18 cellular contexts compared by ENCODE assay signal in genomic region chr21:35178812-35179211, GRCh38.
DNase-seq lines count a peak whose midpoint lies in the region; ATAC-seq and TF ChIP-seq lines count a peak whose summit lies in the region.
"Had no signal": no experiment of that assay in that cellular context is flagged by ENCODE, and none has a peak within 500 bp of the region (broad histone marks: within the 10 kb centered on the region; RNA-seq: fewer than 3 reads in every experiment).

No MANE protein-coding gene starts in this region.

- no peak overlapping the region for H3K27ac ChIP-seq in Panc1 (ENCODE audit: low read length)
- H3K27ac ChIP-seq: pancreas, vagina had no signal

- H3K9me3 Mint-ChIP-seq in activated T-cell treated with anti-CD3 and anti-CD28 coated beads, Interleukin-2, amount 50 U/mL, for 4 hours, result peaks cover 8% of the 10 kb centered on the region
- H3K9me3 Mint-ChIP-seq in stimulated activated memory B cell treated with anti-CD40 and anti-IgM and Interleukin-4, amounts not matched to agents 10 μg/mL and 1 μg/mL and 100 μg/mL, for 72 hours, result peaks cover 16% of the 10 kb centered on the region

- ATAC-seq in activated T-cell treated with anti-CD3 and anti-CD28 coated beads, Interleukin-2, amount 50 U/mL, for 4 hours, result peak; percentile 92 to 95
- ATAC-seq in Panc1 (no peak), left cardiac atrium (no peak)
- ATAC-seq in stimulated activated memory B cell treated with anti-CD40 and anti-IgM and Interleukin-4, amounts not matched to agents 10 μg/mL and 1 μg/mL and 100 μg/mL, for 72 hours, result peak; percentile 67
- ATAC-seq: GM23338, pancreas had no signal

- in situ Hi-C loops in Panc1 (cut with HindIII; ENCODE audit: low pct_unique_long_range_greater_than_20kb, low sequenced_read_pairs), result no loop called here

- H3K36me3 Mint-ChIP-seq in activated T-cell treated with anti-CD3 and anti-CD28 coated beads, Interleukin-2, amount 50 U/mL, for 4 hours (ENCODE audit: insufficient read depth), result no peaks in the 10 kb centered on the region
- no peaks in the 10 kb centered on the region for H3K36me3 Mint-ChIP-seq in stimulated activated memory B cell treated with anti-CD40 and anti-IgM and Interleukin-4, amounts not matched to agents 10 μg/mL and 1 μg/mL and 100 μg/mL, for 72 hours

- intact Hi-C loops in Panc1 (cut with micrococcal nuclease; ENCODE audit: unreplicated experiment), result no loop called here
- intact Hi-C loops in left cardiac atrium (cut with DNase I), result no loop called here

- H3K4me1 Mint-ChIP-seq in activated T-cell treated with anti-CD3 and anti-CD28 coated beads, Interleukin-2, amount 50 U/mL, for 4 hours (ENCODE audit: low read depth), result peaks cover 11% of the 10 kb centered on the region
- peaks cover 10% of the 10 kb centered on the region for H3K4me1 Mint-ChIP-seq in stimulated activated memory B cell treated with anti-CD40 and anti-IgM and Interleukin-4, amounts not matched to agents 10 μg/mL and 1 μg/mL and 100 μg/mL, for 72 hours
- H3K4me1 Mint-ChIP-seq: GM23338 had no signal

- H3K27me3 ChIP-seq in Panc1 (ENCODE audit: control insufficient read depth, insufficient read depth, low read length), result no peaks in the 10 kb centered on the region
- H3K27me3 ChIP-seq: pancreas, vagina had no signal

- DNase-seq in activated T-cell treated with anti-CD3 and anti-CD28 coated beads, Interleukin-2, amount 50 U/mL, for 4 hours, result no peak
- no peak for DNase-seq in activated T-cell treated with anti-CD3 and anti-CD28 coated beads for 4 hours
- peak; percentile 32 for DNase-seq in Panc1 (ENCODE audit: low read depth, low spot score)
- DNase-seq in epithelial cell of esophagus (ENCODE audit: low read depth), result peak; percentile 81
- DNase-seq in HuH-7 (ENCODE audit: low spot score), result no peak
- no peak for DNase-seq in left cardiac atrium
- no peak for DNase-seq in Kasumi-1 (lab: John Stamatoyannopoulos, UW)
- DNase-seq: activated effector memory CD4-positive, alpha-beta T cell treated with Interleukin-2 at 50 U/mL for 16 hours; cerebellar nuclear complex; DMS79; NCI-H1105; NCI-H510A treated with DMSO at 0.1 percent for 48 hours; pancreas; Right ventricle myocardium superior; stimulated activated CD8-positive, alpha-beta memory T cell treated with anti-CD3 and anti-CD28 coated beads, Interleukin-4, amount 100 ng/mL, for 48 hours had no signal

- no peaks in the 10 kb centered on the region for H3K9me3 ChIP-seq in Panc1 (ENCODE audit: control insufficient read depth, insufficient read depth, low read depth, low read length)
- H3K9me3 ChIP-seq: pancreas, vagina had no signal

- H3K36me3 ChIP-seq in Panc1 (ENCODE audit: control insufficient read depth, insufficient read depth, low read length), result no peaks in the 10 kb centered on the region
- H3K36me3 ChIP-seq: pancreas, vagina had no signal

- peaks cover 6% of the 10 kb centered on the region for H3K27me3 Mint-ChIP-seq in activated T-cell treated with anti-CD3 and anti-CD28 coated beads, Interleukin-2, amount 50 U/mL, for 4 hours (ENCODE audit: low read depth)
- no peaks in the 10 kb centered on the region for H3K27me3 Mint-ChIP-seq in stimulated activated memory B cell treated with anti-CD40 and anti-IgM and Interleukin-4, amounts not matched to agents 10 μg/mL and 1 μg/mL and 100 μg/mL, for 72 hours

- H3K4me3 Mint-ChIP-seq in activated T-cell treated with anti-CD3 and anti-CD28 coated beads, Interleukin-2, amount 50 U/mL, for 4 hours, result no peak overlapping the region
- no peak overlapping the region for H3K4me3 Mint-ChIP-seq in stimulated activated memory B cell treated with anti-CD40 and anti-IgM and Interleukin-4, amounts not matched to agents 10 μg/mL and 1 μg/mL and 100 μg/mL, for 72 hours
- H3K4me3 Mint-ChIP-seq: GM23338 had no signal

- TF ChIP-seq CTCF in Panc1 (IDR thresholded peaks at IDR 0.05) (no peak), epithelial cell of esophagus (IDR thresholded peaks at IDR 0.05; ENCODE audit: insufficient read depth, low read depth, low read length, missing control alignments) (no peak)

- POLR2A ChIA-PET in Panc1 (lab: Charles Lee), result no interaction called here

- H3K27ac Mint-ChIP-seq in stimulated activated memory B cell treated with anti-CD40 and anti-IgM and Interleukin-4, amounts not matched to agents 10 μg/mL and 1 μg/mL and 100 μg/mL, for 72 hours, result peak overlapping the region; percentile 54
- H3K27ac Mint-ChIP-seq: GM23338 had no signal

- CTCF ChIA-PET in Panc1 (lab: Charles Lee), result no interaction called here

- H3K4me3 ChIP-seq in Panc1 (ENCODE audit: low read depth in 2 of 2, low read length in 2 of 2) (no peak overlapping the region), epithelial cell of esophagus (ENCODE audit: low read length) (no peak overlapping the region)
- H3K4me3 ChIP-seq: GM23338, pancreas, vagina had no signal

- no TSS peak for BruUV-seq in Panc1 (replicated peaks; lab: Mats Ljungman, UMichigan)

- no peaks in the 10 kb centered on the region for H3K4me1 ChIP-seq in Panc1 (ENCODE audit: control insufficient read depth, insufficient read depth, low read length)
- H3K4me1 ChIP-seq: pancreas, vagina had no signal

Comparison
In these comparisons a context has a peak if more than half of its experiments do, and no peak if none do; other contexts are left out.
1. ATAC-seq: peak in activated T-cell treated with anti-CD3 and anti-CD28 coated beads, Interleukin-2, amount 50 U/mL, for 4 hours (2 of 2) and stimulated activated memory B cell treated with anti-CD40 and anti-IgM and Interleukin-4, amounts not matched to agents 10 μg/mL and 1 μg/mL and 100 μg/mL, for 72 hours (single experiment); none in Panc1 (single experiment) and left cardiac atrium (0 of 2).
2. DNase-seq: peak in Panc1 (single experiment) and epithelial cell of esophagus (single experiment); none in activated T-cell treated with anti-CD3 and anti-CD28 coated beads, Interleukin-2, amount 50 U/mL, for 4 hours (single experiment), activated T-cell treated with anti-CD3 and anti-CD28 coated beads for 4 hours (single experiment), HuH-7 (single experiment), left cardiac atrium (single experiment) and Kasumi-1 (0 of 2).